In the genomic region with DNA sequence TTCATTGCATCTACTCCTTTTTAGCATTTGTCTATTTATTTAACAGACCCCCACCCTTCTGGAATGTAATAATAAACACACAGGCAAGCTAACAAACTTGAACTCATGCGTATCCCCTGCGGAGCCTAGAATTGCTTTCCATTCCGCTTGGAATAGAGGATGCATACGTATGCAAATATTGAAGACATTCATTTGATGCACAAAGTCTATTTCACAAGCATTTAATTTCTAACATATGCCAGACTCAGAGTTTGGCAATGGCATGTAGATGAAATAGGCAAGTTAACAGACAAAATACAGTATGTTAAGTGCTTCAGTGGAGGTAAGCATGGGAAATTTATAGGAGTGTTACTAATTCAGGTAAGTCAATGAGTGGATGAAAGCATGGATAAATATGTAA, we compare ENCODE assay signal across 22 cellular contexts.
DNase-seq lines count a peak whose midpoint lies in the region; ATAC-seq and TF ChIP-seq lines count a peak whose summit lies in the region.
"Had no signal": no experiment of that assay in that cellular context is flagged by ENCODE, and none has a peak within 500 bp of the region (broad histone marks: within the 10 kb centered on the region; RNA-seq: fewer than 3 reads in every experiment).

No MANE protein-coding gene starts in this region.

- no peak for TF ChIP-seq POLR2A in gastroesophageal sphincter (IDR thresholded peaks at IDR 0.05)

- H3K9me3 ChIP-seq in iPS-20b (ENCODE audit: insufficient read depth, low read depth, low read length) (no peaks in the 10 kb centered on the region), gastroesophageal sphincter (no peaks in the 10 kb centered on the region)
- H3K9me3 ChIP-seq: ovary, stomach, tibial nerve had no signal

- TF ChIP-seq CTCF in AG09309 (IDR thresholded peaks at IDR 0.05; ENCODE audit: control insufficient read depth, insufficient read depth, low read depth, low read length, missing control alignments): no peak
- TF ChIP-seq CTCF in HFFc6 (IDR thresholded peaks at IDR 0.05): no peak
- TF ChIP-seq CTCF in brain (conservative IDR thresholded peaks at IDR 0.05): no peak
- TF ChIP-seq CTCF in gastroesophageal sphincter (IDR thresholded peaks at IDR 0.05): no peak

- ATAC-seq in GM18498 (IDR thresholded peaks at IDR 0.05; ENCODE audit: unreplicated experiment) (no peak), gastroesophageal sphincter (no peak)
- ATAC-seq: activated CD4-positive, alpha-beta T cell treated with anti-CD3 and anti-CD28 coated beads for 36 hours; natural killer cell treated with Interleukin-12 subunit alpha and Interleukin-12 subunit beta and Interleukin-15 and Interleukin-18, amount 100 ng/mL, for 72 hours; right cardiac atrium had no signal

- H3K4me1 ChIP-seq in iPS-20b (ENCODE audit: insufficient read depth, low read length) (peaks cover 39% of the 10 kb centered on the region; the same call in 1 of the 2 replicates), gastroesophageal sphincter (no peaks in the 10 kb centered on the region)
- H3K4me1 ChIP-seq: stomach, tibial nerve had no signal

- H3K36me3 Mint-ChIP-seq in HFFc6 (ENCODE audit: low read depth): no peaks in the 10 kb centered on the region
- peaks cover 15% of the 10 kb centered on the region for H3K36me3 Mint-ChIP-seq in brain
- H3K36me3 Mint-ChIP-seq: CD14-positive monocyte; natural killer cell treated with Interleukin-12 subunit alpha and Interleukin-12 subunit beta and Interleukin-15 and Interleukin-18, amount 100 ng/mL, for 72 hours had no signal

- no peaks in the 10 kb centered on the region for H3K9me3 Mint-ChIP-seq in HFFc6
- peaks cover 0 to 2% (median 0%) of the 10 kb centered on the region in 5 experiments for H3K9me3 Mint-ChIP-seq in brain
- H3K9me3 Mint-ChIP-seq: T-helper 1 cell treated with Interleukin-12 subunit alpha and Interleukin-12 subunit beta and Interleukin-4 antibody, amounts not matched to agents 30 μg/mL and 1 μg/mL, for 36 hours had no signal

- H3K4me3 ChIP-seq in AG09309 (ENCODE audit: control insufficient read depth, low read depth, low read length) (no peak overlapping the region), iPS-20b (ENCODE audit: low read length) (no peak overlapping the region), gastroesophageal sphincter (no peak overlapping the region)
- H3K4me3 ChIP-seq: ovary, stomach, tibial nerve had no signal

- H3K4me1 Mint-ChIP-seq in HFFc6 (ENCODE audit: low read depth) (peaks cover 55% of the 10 kb centered on the region), brain (peaks cover 64% of the 10 kb centered on the region)
- H3K4me1 Mint-ChIP-seq: activated CD4-positive, alpha-beta T cell treated with anti-CD3 and anti-CD28 coated beads for 36 hours; CD14-positive monocyte had no signal

- H3K27me3 Mint-ChIP-seq in HFFc6 (ENCODE audit: insufficient read depth) (peaks cover 2% of the 10 kb centered on the region; the same call in 1 of the 2 replicates), brain (no peaks in the 10 kb centered on the region)
- H3K27me3 Mint-ChIP-seq: activated CD4-positive, alpha-beta T cell treated with anti-CD3 and anti-CD28 coated beads for 36 hours; natural killer cell treated with Interleukin-12 subunit alpha and Interleukin-12 subunit beta and Interleukin-15 and Interleukin-18, amount 100 ng/mL, for 72 hours had no signal

- peak; percentile 10 for DNase-seq in AG09309 (ENCODE audit: low read depth)
- DNase-seq in HFFc6: no peak
- no peak for DNase-seq in NCI-H1694 treated with DMSO at 0.1 percent for 48 hours (lab: John Stamatoyannopoulos, UW)
- no peak for DNase-seq in COR-L47 (lab: John Stamatoyannopoulos, UW)
- DNase-seq: activated CD4-positive, alpha-beta T cell treated with anti-CD3 and anti-CD28 coated beads for 36 hours; activated naive CD4-positive, alpha-beta T cell treated with anti-CD3 and anti-CD28 coated beads, Interleukin-2, amount 50 U/mL, for 16 hours; activated T-cell treated with anti-CD3 and anti-CD28 coated beads, Interleukin-2, amount 50 U/mL, for 48 hours; aorta; left cardiac atrium; NCI-H1048; ovary; right cardiac atrium; SHP77 treated with DMSO at 0.1 percent for 48 hours; stomach had no signal

- TF ChIP-seq EP300 in gastroesophageal sphincter (IDR thresholded peaks at IDR 0.05): no peak

- no peaks in the 10 kb centered on the region for H3K36me3 ChIP-seq in iPS-20b (ENCODE audit: insufficient read depth, low read depth, low read length)
- no peaks in the 10 kb centered on the region for H3K36me3 ChIP-seq in gastroesophageal sphincter
- H3K36me3 ChIP-seq: ovary, stomach, tibial nerve had no signal

- peak overlapping the region; percentile 72; the same call in 1 of the 2 replicates for H3K4me3 Mint-ChIP-seq in HFFc6
- peak overlapping the region in 3 of 5 experiments; percentile 24 to 38 (median 28) for H3K4me3 Mint-ChIP-seq in brain
- H3K4me3 Mint-ChIP-seq: activated CD4-positive, alpha-beta T cell treated with anti-CD3 and anti-CD28 coated beads for 36 hours; CD14-positive monocyte; natural killer cell treated with Interleukin-12 subunit alpha and Interleukin-12 subunit beta and Interleukin-15 and Interleukin-18, amount 100 ng/mL, for 72 hours; T-helper 1 cell treated with Interleukin-12 subunit alpha and Interleukin-12 subunit beta and Interleukin-4 antibody, amounts not matched to agents 30 μg/mL and 1 μg/mL, for 36 hours had no signal

- peak overlapping the region; percentile 79 for H3K27ac Mint-ChIP-seq in HFFc6
- H3K27ac Mint-ChIP-seq in brain: peak overlapping the region; percentile 58 to 92 (median 72)
- H3K27ac Mint-ChIP-seq: activated CD4-positive, alpha-beta T cell treated with anti-CD3 and anti-CD28 coated beads for 36 hours; CD14-positive monocyte; natural killer cell treated with Interleukin-12 subunit alpha and Interleukin-12 subunit beta and Interleukin-15 and Interleukin-18, amount 100 ng/mL, for 72 hours; T-helper 1 cell treated with Interleukin-12 subunit alpha and Interleukin-12 subunit beta and Interleukin-4 antibody, amounts not matched to agents 30 μg/mL and 1 μg/mL, for 36 hours had no signal

- H3K27ac ChIP-seq in iPS-20b (ENCODE audit: low read length) (peak overlapping the region; percentile 51), gastroesophageal sphincter (no peak overlapping the region)
- H3K27ac ChIP-seq: ovary, stomach, tibial nerve had no signal

- no peaks in the 10 kb centered on the region for H3K27me3 ChIP-seq in iPS-20b (ENCODE audit: insufficient read depth, low read length)
- no peaks in the 10 kb centered on the region for H3K27me3 ChIP-seq in gastroesophageal sphincter
- H3K27me3 ChIP-seq: ovary, stomach, tibial nerve had no signal

- H3K9ac ChIP-seq in iPS-20b (ENCODE audit: low read depth, low read length): peak overlapping the region; percentile 18; the same call in 1 of the 2 replicates

- 72 to 88% methylated on average over 4 of the region's 4 CpGs for WGBS in gastroesophageal sphincter (ENCODE audit: low coverage in 1 of 2), 2 donors
